ENCODE assay signal across 15 cellular contexts in genomic region chr3:64936570-64936969, GRCh38.
DNase-seq lines count a peak whose midpoint lies in the region; ATAC-seq, FAIRE-seq and TF ChIP-seq lines count a peak whose summit lies in the region.
"Had no signal": no experiment of that assay in that cellular context is flagged by ENCODE, and none has a peak within 500 bp of the region (broad histone marks: within the 10 kb centered on the region; RNA-seq: fewer than 3 reads in every experiment).

No MANE protein-coding gene starts in this region.

- no peak for TF ChIP-seq POLR2A in esophagus squamous epithelium (IDR thresholded peaks at IDR 0.05)

- no peak overlapping the region for H3K9ac ChIP-seq in astrocyte (ENCODE audit: low read length)

- no peaks in the 10 kb centered on the region for H4K20me1 ChIP-seq in astrocyte (ENCODE audit: insufficient read depth, low read length)

- H3K27ac Mint-ChIP-seq in astrocyte (ENCODE audit: unreplicated experiment) (no peak overlapping the region), mesothelial cell of epicardium (peak overlapping the region; percentile 65)

- no peaks in the 10 kb centered on the region for H3K27me3 ChIP-seq in astrocyte (ENCODE audit: insufficient read depth, low read length)
- no peaks in the 10 kb centered on the region for H3K27me3 ChIP-seq in tibial artery
- H3K27me3 ChIP-seq in esophagus squamous epithelium, result no peaks in the 10 kb centered on the region

- H3K4me3 ChIP-seq in astrocyte (ENCODE audit: insufficient read depth, low read depth, low read length), result no peak overlapping the region
- H3K4me3 ChIP-seq in tibial artery, result no peak overlapping the region
- H3K4me3 ChIP-seq in esophagus squamous epithelium, result no peak overlapping the region
- H3K4me3 ChIP-seq: K562 had no signal

- no peak overlapping the region for H2AFZ ChIP-seq in astrocyte (ENCODE audit: low read depth, low read length)

- H3K4me1 ChIP-seq in astrocyte (ENCODE audit: insufficient read depth, low read length), result no peaks in the 10 kb centered on the region
- peaks cover 0 to 27% (median 12%) of the 10 kb centered on the region in 4 donors for H3K4me1 ChIP-seq in tibial artery
- H3K4me1 ChIP-seq in esophagus squamous epithelium, result peaks cover 0 to 49% (median 6%) of the 10 kb centered on the region in 3 donors

- TF ChIP-seq CTCF in astrocyte (IDR thresholded peaks at IDR 0.05; ENCODE audit: insufficient read depth, low read depth, low read length), result no peak
- no peak for TF ChIP-seq CTCF in mesothelial cell of epicardium (IDR thresholded peaks at IDR 0.05; ENCODE audit: unreplicated experiment)
- TF ChIP-seq CTCF in tibial artery (IDR thresholded peaks at IDR 0.05), result no peak
- TF ChIP-seq CTCF in esophagus squamous epithelium (IDR thresholded peaks at IDR 0.05), result no peak

- peaks cover 7% of the 10 kb centered on the region for H3K36me3 Mint-ChIP-seq in astrocyte (ENCODE audit: low read depth, unreplicated experiment)
- H3K36me3 Mint-ChIP-seq in mesothelial cell of epicardium, result peaks cover 14% of the 10 kb centered on the region
- H3K36me3 Mint-ChIP-seq in activated T-cell treated with anti-CD3 and anti-CD28 coated beads, Interleukin-2, amount 50 U/mL, for 4 hours (ENCODE audit: insufficient read depth), result no peaks in the 10 kb centered on the region

- no peak overlapping the region for H3K4me3 Mint-ChIP-seq in astrocyte (ENCODE audit: unreplicated experiment)
- no peak overlapping the region for H3K4me3 Mint-ChIP-seq in mesothelial cell of epicardium
- H3K4me3 Mint-ChIP-seq in activated T-cell treated with anti-CD3 and anti-CD28 coated beads, Interleukin-2, amount 50 U/mL, for 4 hours, result no peak overlapping the region

- WGBS in esophagus squamous epithelium, 2 donors, result 18 to 50% methylated on average over 1 of the region's 1 CpG

- ATAC-seq in activated T-cell treated with anti-CD3 and anti-CD28 coated beads, Interleukin-2, amount 50 U/mL, for 4 hours, result no peak
- ATAC-seq: K562, Panc1, Right ventricle myocardium inferior had no signal

- H3K27ac ChIP-seq in astrocyte (ENCODE audit: low read depth, low read length), result no peak overlapping the region
- peak overlapping the region; percentile 35 to 47 for H3K27ac ChIP-seq in tibial artery
- peak overlapping the region in 1 of 4 donors; percentile 30 for H3K27ac ChIP-seq in esophagus squamous epithelium

- DNase-seq in astrocyte (ENCODE audit: low read depth), result peak; percentile 49
- DNase-seq in dedifferentiated amniotic fluid mesenchymal stem cell (ENCODE audit: extremely low spot score), result peak; percentile 17
- DNase-seq in mesothelial cell of epicardium (ENCODE audit: low spot score in 2 of 2, unreplicated experiment in 2 of 2), result no peak
- DNase-seq in tibial artery, result no peak
- no peak for DNase-seq in head of caudate nucleus
- DNase-seq in esophagus squamous epithelium (lab: John Stamatoyannopoulos, UW), result no peak
- no peak for DNase-seq in activated T-cell treated with anti-CD3 and anti-CD28 coated beads, Interleukin-2, amount 50 U/mL, for 4 hours
- no peak for DNase-seq in pons (ENCODE audit: low spot score)
- DNase-seq: Caco-2, DMS153, NCI-H187 treated with DMSO at 0.1 percent for 48 hours had no signal

- H3K4me2 ChIP-seq in astrocyte (ENCODE audit: low read length), result no peak overlapping the region

- H3K9me3 Mint-ChIP-seq in astrocyte (ENCODE audit: unreplicated experiment) (peaks cover 18% of the 10 kb centered on the region), mesothelial cell of epicardium (peaks cover 17% of the 10 kb centered on the region)
- H3K9me3 Mint-ChIP-seq in activated T-cell treated with anti-CD3 and anti-CD28 coated beads, Interleukin-2, amount 50 U/mL, for 4 hours, result peaks cover 17% of the 10 kb centered on the region

- H3K36me3 ChIP-seq in astrocyte (ENCODE audit: insufficient read depth, low read length) (no peaks in the 10 kb centered on the region), tibial artery (peaks cover 0 to 1% (median 0%) of the 10 kb centered on the region in 3 donors), esophagus squamous epithelium (no peaks in the 10 kb centered on the region)

- H3K4me1 Mint-ChIP-seq in astrocyte (ENCODE audit: low read depth, unreplicated experiment) (no peaks in the 10 kb centered on the region), mesothelial cell of epicardium (peaks cover 20% of the 10 kb centered on the region)
- no peaks in the 10 kb centered on the region for H3K4me1 Mint-ChIP-seq in activated T-cell treated with anti-CD3 and anti-CD28 coated beads, Interleukin-2, amount 50 U/mL, for 4 hours (ENCODE audit: low read depth)

- intact Hi-C loops in tibial artery (cut with DNase I; ENCODE audit: low total_unique reads), result no loop called here
- intact Hi-C loops in head of caudate nucleus (cut with DNase I), result no loop called here
- intact Hi-C loops in esophagus squamous epithelium (cut with DNase I), result no loop called here

- H3K9me3 ChIP-seq in astrocyte (ENCODE audit: insufficient read depth, low read depth, low read length) (peaks cover 4% of the 10 kb centered on the region), tibial artery (peaks cover 0 to 6% (median 5%) of the 10 kb centered on the region in 3 donors), esophagus squamous epithelium (peaks cover 4 to 21% (median 13%) of the 10 kb centered on the region in 3 donors)

- no peaks in the 10 kb centered on the region for H3K79me2 ChIP-seq in astrocyte (ENCODE audit: insufficient read depth, low read length)

- FAIRE-seq in astrocyte (lab: Jason Lieb, UNC), result no peak
- FAIRE-seq: H1, K562 had no signal

- H3K27me3 Mint-ChIP-seq in astrocyte (ENCODE audit: low read depth, unreplicated experiment), result peaks cover 7% of the 10 kb centered on the region
- no peaks in the 10 kb centered on the region for H3K27me3 Mint-ChIP-seq in mesothelial cell of epicardium (ENCODE audit: low read depth)
- H3K27me3 Mint-ChIP-seq in activated T-cell treated with anti-CD3 and anti-CD28 coated beads, Interleukin-2, amount 50 U/mL, for 4 hours (ENCODE audit: low read depth), result no peaks in the 10 kb centered on the region

Comparison
In these comparisons a context has a peak if more than half of its experiments do, and no peak if none do; other contexts are left out.
1. DNase-seq: peak in astrocyte (single experiment) and dedifferentiated amniotic fluid mesenchymal stem cell (single experiment); none in mesothelial cell of epicardium (0 of 2), tibial artery (0 of 2), head of caudate nucleus (0 of 42), esophagus squamous epithelium (single experiment), activated T-cell treated with anti-CD3 and anti-CD28 coated beads, Interleukin-2, amount 50 U/mL, for 4 hours (single experiment) and pons (single experiment).